ENCODE assay signal across 15 cellular contexts in genomic region chr22:31243339-31244043, GRCh38. TPM values are rescaled to one million over a fixed set of nuclear protein-coding genes. Genes with fewer than 3 reads are reported as not detected.
DNase-seq lines count a peak whose midpoint lies in the region; ATAC-seq and TF ChIP-seq lines count a peak whose summit lies in the region.
"Had no signal": no experiment of that assay in that cellular context is flagged by ENCODE, and none has a peak within 500 bp of the region (broad histone marks: within the 10 kb centered on the region; RNA-seq: fewer than 3 reads in every experiment).

No MANE protein-coding gene starts in this region.

- H2AFZ ChIP-seq in GM23338: no peak overlapping the region

- no peak for DNase-seq in GM23338 (ENCODE audit: low spot score)
- no peak for DNase-seq in T-helper 17 cell
- no peak for DNase-seq in head of caudate nucleus
- no peak for DNase-seq in stimulated activated naive CD4-positive, alpha-beta T cell treated with Interleukin-2 at 50 U/mL for 16 hours (lab: John Stamatoyannopoulos, UW)
- DNase-seq: activated CD8-positive, alpha-beta memory T cell treated with anti-CD3 and anti-CD28 coated beads, Interleukin-2, amount 10 ng/mL, durations not matched to agents 7 days and 5 days; COR-L47; hypothalamus; natural killer cell; NCI-H510A; stimulated activated CD4-positive, alpha-beta T cell treated with anti-CD3 and anti-CD28 coated beads, Interleukin-4, amount 100 ng/mL, for 4 hours had no signal

- H3K27ac Mint-ChIP-seq in GM23338: no peak overlapping the region
- peak overlapping the region; percentile 59 for H3K27ac Mint-ChIP-seq in T-helper 17 cell
- H3K27ac Mint-ChIP-seq: activated CD8-positive, alpha-beta memory T cell treated with anti-CD3 and anti-CD28 coated beads, Interleukin-2, amount 10 ng/mL, durations not matched to agents 7 days and 5 days; natural killer cell had no signal

- H3K27ac ChIP-seq in GM23338 (ENCODE audit: low read depth) (peak overlapping the region; percentile 60), gastroesophageal sphincter (peak overlapping the region in 3 of 4 donors; percentile 5 to 71 (median 66)), skeletal muscle tissue (ENCODE audit: low read depth, low read length) (peak overlapping the region; percentile 31)
- H3K27ac ChIP-seq: KMS-11 had no signal

- no peaks in the 10 kb centered on the region for H3K27me3 ChIP-seq in GM23338 (ENCODE audit: insufficient read depth)
- H3K27me3 ChIP-seq in gastroesophageal sphincter: no peaks in the 10 kb centered on the region
- no peaks in the 10 kb centered on the region for H3K27me3 ChIP-seq in skeletal muscle tissue (ENCODE audit: control insufficient read depth in 3 of 3, insufficient read depth in 3 of 3, low read length in 3 of 3)

- 0 out of 2 replicates have a peak, but pooled peaks cover 7% of the 10 kb centered on the region for H3K9me2 ChIP-seq in GM23338 (ENCODE audit: insufficient read depth)

- H3K9ac ChIP-seq in skeletal muscle tissue (ENCODE audit: low read depth in 1 of 3, low read length in 3 of 3): no peak overlapping the region
- H3K9ac ChIP-seq: KMS-11 had no signal

- intact Hi-C loops in head of caudate nucleus (cut with DNase I): no loop called here

- no peaks in the 10 kb centered on the region for H3K9me3 Mint-ChIP-seq in GM23338
- H3K9me3 Mint-ChIP-seq: natural killer cell had no signal

- no peak for TF ChIP-seq CTCF in GM23338 (conservative IDR thresholded peaks at IDR 0.05; ENCODE audit: low read depth in 2 of 2)
- TF ChIP-seq CTCF in gastroesophageal sphincter (IDR thresholded peaks at IDR 0.05): no peak

- H3K79me2 ChIP-seq in GM23338 (replicated peaks; ENCODE audit: insufficient read depth): 0 out of 2 replicates have a peak, but pooled peaks cover 8% of the 10 kb centered on the region

- peaks cover 3% of the 10 kb centered on the region for H3K27me3 Mint-ChIP-seq in GM23338 (ENCODE audit: insufficient read depth, low read depth, poor library complexity)
- no peaks in the 10 kb centered on the region for H3K27me3 Mint-ChIP-seq in T-helper 17 cell
- H3K27me3 Mint-ChIP-seq: activated CD8-positive, alpha-beta memory T cell treated with anti-CD3 and anti-CD28 coated beads, Interleukin-2, amount 10 ng/mL, durations not matched to agents 7 days and 5 days had no signal

- H3K4me1 Mint-ChIP-seq in GM23338 (peaks cover 34% of the 10 kb centered on the region), T-helper 17 cell (peaks cover 31% of the 10 kb centered on the region)

- no peaks in the 10 kb centered on the region for H3K36me3 ChIP-seq in GM23338 (ENCODE audit: insufficient read depth)
- H3K36me3 ChIP-seq in gastroesophageal sphincter: no peaks in the 10 kb centered on the region
- H3K36me3 ChIP-seq in skeletal muscle tissue (ENCODE audit: control insufficient read depth in 3 of 3, insufficient read depth in 3 of 3, low read length in 3 of 3): peaks cover 0 to 2% (median 0%) of the 10 kb centered on the region in 3 donors

- H3K4me1 ChIP-seq in GM23338 (ENCODE audit: insufficient read depth) (peaks cover 21% of the 10 kb centered on the region; the same call in 1 of the 2 replicates), gastroesophageal sphincter (peaks cover 0 to 34% (median 1%) of the 10 kb centered on the region in 3 donors), skeletal muscle tissue (ENCODE audit: control insufficient read depth in 3 of 3, insufficient read depth in 3 of 3, low read length in 3 of 3) (peaks cover 25 to 32% (median 30%) of the 10 kb centered on the region in 3 donors)

- ATAC-seq in GM23338: no peak
- no peak for ATAC-seq in T-helper 17 cell
- ATAC-seq in gastroesophageal sphincter: no peak
- ATAC-seq in GM18858 (IDR thresholded peaks at IDR 0.05; ENCODE audit: unreplicated experiment): no peak
- ATAC-seq in HG03432 (IDR thresholded peaks at IDR 0.05; ENCODE audit: unreplicated experiment): no peak
- ATAC-seq: activated CD8-positive, alpha-beta memory T cell treated with anti-CD3 and anti-CD28 coated beads, Interleukin-2, amount 10 ng/mL, durations not matched to agents 7 days and 5 days; natural killer cell had no signal

- H3K4me3 ChIP-seq in GM23338 (no peak overlapping the region), gastroesophageal sphincter (no peak overlapping the region), skeletal muscle tissue (ENCODE audit: low read length in 3 of 3) (no peak overlapping the region)

- TF ChIP-seq EP300 in gastroesophageal sphincter (IDR thresholded peaks at IDR 0.05): no peak

- H3K4me2 ChIP-seq in GM23338: 0 out of 2 replicates have a peak overlapping the region, but pooled peaks have one; percentile 42
- H3K4me2 ChIP-seq: KMS-11 had no signal

- H3K4me3 Mint-ChIP-seq in GM23338: no peak overlapping the region
- H3K4me3 Mint-ChIP-seq in T-helper 17 cell: no peak overlapping the region
- H3K4me3 Mint-ChIP-seq: activated CD8-positive, alpha-beta memory T cell treated with anti-CD3 and anti-CD28 coated beads, Interleukin-2, amount 10 ng/mL, durations not matched to agents 7 days and 5 days; natural killer cell had no signal

- H4K20me1 ChIP-seq in GM23338 (replicated peaks; ENCODE audit: insufficient read depth): peaks cover 14% of the 10 kb centered on the region

- TF ChIP-seq POLR2A in gastroesophageal sphincter (IDR thresholded peaks at IDR 0.05): no peak

- peaks cover 3% of the 10 kb centered on the region; the same call in 1 of the 2 replicates for H3F3A ChIP-seq in GM23338 (replicated peaks; ENCODE audit: low read depth)

- H3K9me3 ChIP-seq in T-helper 17 cell (ENCODE audit: control insufficient read depth, low read length, poor library complexity, severe bottlenecking) (no peaks in the 10 kb centered on the region), gastroesophageal sphincter (no peaks in the 10 kb centered on the region), skeletal muscle tissue (ENCODE audit: control insufficient read depth in 3 of 3, low read length in 3 of 3) (no peaks in the 10 kb centered on the region)

- WGBS in gastroesophageal sphincter (ENCODE audit: low coverage in 1 of 2), 2 donors: 64 to 83% methylated on average over 2 to 5 of the region's 5 CpGs

- H3K36me3 Mint-ChIP-seq in GM23338 (ENCODE audit: low read depth): peaks cover 13% of the 10 kb centered on the region
- H3K36me3 Mint-ChIP-seq in T-helper 17 cell (ENCODE audit: low read depth): no peaks in the 10 kb centered on the region
- H3K36me3 Mint-ChIP-seq: natural killer cell had no signal

TF ChIP-seq in GM23338, 12 proteins besides CTCF, POLR2A, EP300 and RAD21 (continues in another document):
- TF ChIP-seq REST (IDR thresholded peaks at IDR 0.05; ENCODE audit: unreplicated experiment) (no peak), ETS1 (IDR thresholded peaks at IDR 0.05) (no peak), POLR2AphosphoS5 (IDR thresholded peaks at IDR 0.05; ENCODE audit: low read depth) (no peak), EZH2 (IDR thresholded peaks at IDR 0.05; ENCODE audit: low read depth, unreplicated experiment) (no peak), ZNF114 (CRISPR knock-in tag; IDR thresholded peaks at IDR 0.05) (no peak)

RNA-seq across cellular contexts. Expression of gene LIMK2, which starts 31.4 kb away (rescaled TPM):
- 35.5 and 39.8 TPM in 2 replicates for total RNA-seq in GM23338 (2014; rRNA removed; shearing (Covaris generic))
- polyA plus RNA-seq in GM23338 (2016; fragmentation: Nextera tagmentation; extraction: Ambion mirVana): 12.5 and 14.9 TPM in 2 replicates
- 10 to 100 TPM; 20.7 to 25.3 TPM for total RNA-seq in T-helper 17 cell
- total RNA-seq in gastroesophageal sphincter: 10 to 100 TPM; 13.4 to 19.1 (median 15.9) TPM
- 15.7 TPM for total RNA-seq in skeletal muscle tissue

RNA-seq across cellular contexts. Expression of gene PIK3IP1, which starts 48.8 kb away (rescaled TPM):
- 1.6 and 2.2 TPM in 2 replicates for total RNA-seq in GM23338 (2014; rRNA removed; shearing (Covaris generic))
- 1.1 and 1.5 TPM in 2 replicates for polyA plus RNA-seq in GM23338 (2016; fragmentation: Nextera tagmentation; extraction: Ambion mirVana)
- total RNA-seq in T-helper 17 cell (100 to 1,000 TPM; 388 to 426 TPM), gastroesophageal sphincter (10 to 100 TPM; 28.8 to 53.7 (median 37.8) TPM), skeletal muscle tissue (6.3 TPM)

Comparison
In these comparisons a context has a peak if more than half of its experiments do, and no peak if none do; other contexts are left out.
1. RNA of gene PIK3IP1, which starts 48.8 kb away (total RNA-seq): 388 to 426 TPM in T-helper 17 cell; 28.8 to 53.7 TPM in gastroesophageal sphincter, 6.3 TPM in skeletal muscle tissue (single experiment) and 1.6 to 2.2 TPM in GM23338; every median in the first group is over 4 times any median in the second.
2. Peak in every context shown above with its lines, with median percentiles within 50 percentile points of each other: H3K27ac ChIP-seq.